ENCODE assay signal across 10 cellular contexts in the genomic region with DNA sequence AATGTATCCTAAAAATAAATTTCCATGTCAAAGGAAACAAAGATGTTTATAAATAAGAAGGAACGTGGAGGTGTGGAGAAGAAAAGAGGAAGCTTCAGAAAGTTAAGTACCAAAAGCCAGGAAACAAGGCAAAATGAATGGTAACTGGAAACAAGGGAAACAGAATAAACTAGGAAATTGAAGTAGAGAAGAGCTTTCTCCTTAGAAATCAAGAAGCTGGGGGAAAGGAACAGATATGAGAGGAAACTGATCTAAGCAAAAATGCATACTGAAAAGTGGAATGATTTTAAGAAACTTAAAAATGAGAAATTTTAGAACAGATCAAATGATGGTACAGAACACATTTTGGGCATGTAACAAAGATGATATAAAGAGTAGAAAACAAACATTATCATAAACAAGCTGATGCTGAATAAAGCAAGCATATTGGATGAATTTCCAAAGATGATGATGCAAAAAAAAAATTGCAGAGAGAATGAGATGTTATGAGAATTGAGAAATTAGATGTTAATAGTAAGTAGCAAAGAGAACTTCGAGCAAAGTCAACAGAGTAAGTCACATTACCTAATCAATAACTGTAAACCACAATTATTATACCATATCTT. TPM values are rescaled to one million over a fixed set of nuclear protein-coding genes. Genes with fewer than 3 reads are reported as not detected.
DNase-seq lines count a peak whose midpoint lies in the region; ATAC-seq, FAIRE-seq and TF ChIP-seq lines count a peak whose summit lies in the region.
"Had no signal": no experiment of that assay in that cellular context is flagged by ENCODE, and none has a peak within 500 bp of the region (broad histone marks: within the 10 kb centered on the region; RNA-seq: fewer than 3 reads in every experiment).

No MANE protein-coding gene starts in this region.

- H3K9me3 ChIP-seq in AG04450 (ENCODE audit: control insufficient read depth, insufficient read depth, low read length) (no peaks in the 10 kb centered on the region; the same call in 1 of the 2 replicates), HEK293 (ENCODE audit: control insufficient read depth, insufficient read depth, low read depth, low read length) (no peaks in the 10 kb centered on the region), GM12878 (replicated peaks; ENCODE audit: control insufficient read depth, insufficient read depth, low read length) (peaks cover 5% of the 10 kb centered on the region; the same call in 2 of the 3 replicates), muscle layer of duodenum (ENCODE audit: control insufficient read depth in 1 of 2, low read length in 2 of 2) (no peaks in the 10 kb centered on the region)

- TF ChIP-seq RAD21 in GM12878 (IDR thresholded peaks at IDR 0.05; ENCODE audit: insufficient read depth, low read depth, low read length), result no peak

- peaks cover 58% of the 10 kb centered on the region for H3K79me2 ChIP-seq in GM12878 (ENCODE audit: control insufficient read depth, insufficient read depth, low read length)

- no peaks in the 10 kb centered on the region for H4K20me1 ChIP-seq in GM12878 (ENCODE audit: control insufficient read depth, insufficient read depth)

- RAD21 ChIA-PET in GM12878 (lab: Charles Lee; ENCODE audit: unreplicated experiment), result interaction anchor here (1.5 to 2.6 kb wide), 2 partner anchors 112 to 248 kb away, joined by 3 to 25 read pairs; no protein-coding TSS in a partner anchor

- BruUV-seq in GM12878 (replicated peaks; lab: Mats Ljungman, UMichigan), result no TSS peak

- H3K4me1 ChIP-seq in HEK293 (ENCODE audit: control insufficient read depth, insufficient read depth, low read length), result no peaks in the 10 kb centered on the region
- H3K4me1 ChIP-seq in GM12878 (ENCODE audit: control insufficient read depth, insufficient read depth, low read length), result no peaks in the 10 kb centered on the region
- peaks cover 6 to 10% of the 10 kb centered on the region in 2 donors for H3K4me1 ChIP-seq in muscle layer of duodenum (ENCODE audit: control insufficient read depth in 1 of 2, insufficient read depth in 2 of 2, low read length in 2 of 2)

- 33% methylated on average over 2 of the region's 2 CpGs for WGBS in GM12878 (ENCODE audit: insufficient coverage, insufficient replicate concordance, low lambda C conversion rate, missing lambda C conversion rate)

- FAIRE-seq in GM12878 (lab: Jason Lieb, UNC), result no peak

- H3K27ac ChIP-seq in AG04450 (ENCODE audit: low read depth, low read length) (no peak overlapping the region), HEK293 (ENCODE audit: extremely low read depth, low read depth, low read length) (no peak overlapping the region), GM12878 (ENCODE audit: control insufficient read depth, insufficient read depth) (no peak overlapping the region; the same call in 1 of the 2 replicates), muscle layer of duodenum (ENCODE audit: low read length) (no peak overlapping the region)

- in situ Hi-C loops in GM12878 (cut with MboI), result loop anchor here (25.0 kb wide), 1 partner anchor 1561 kb away; a partner anchor contains a TSS

- no peak overlapping the region; the same call in none of the 2 replicates for H3K9ac ChIP-seq in GM12878 (ENCODE audit: control insufficient read depth, insufficient read depth, low read length)

- TF ChIP-seq POLR2A in GM12878 (IDR thresholded peaks at IDR 0.05; ENCODE audit: low read depth, low read length), result no peak

- H2AFZ ChIP-seq in GM12878 (ENCODE audit: control insufficient read depth, low read depth, low read length), result no peak overlapping the region

- SMC1A ChIA-PET in GM12878 (lab: Charles Lee; ENCODE audit: uncharacterized antibody, unreplicated experiment), result interaction anchor here (0.6 to 1.6 kb wide), 14 partner anchors 20 to 174 kb away, joined by 3 to 10 read pairs (median 4); no protein-coding TSS in a partner anchor

- peak overlapping the region; percentile 92; the same call in 1 of the 2 replicates for H3K4me2 ChIP-seq in GM12878 (ENCODE audit: control insufficient read depth, insufficient read depth)

- intact Hi-C loops in GM12878 (cut with micrococcal nuclease; ENCODE audit: unreplicated experiment), result loop anchor here (5.0 kb wide), 3 partner anchors 111 to 246 kb away; a partner anchor contains a TSS

- no peak for TF ChIP-seq EP300 in GM12878 (IDR thresholded peaks at IDR 0.05; ENCODE audit: borderline replicate concordance in 1 of 2, control insufficient read depth in 1 of 2, low read depth in 2 of 2, low read length in 2 of 2)

- H3K36me3 ChIP-seq in HEK293 (ENCODE audit: control insufficient read depth in 2 of 2, insufficient read depth in 1 of 2, low read length in 2 of 2) (peaks cover 0 to 3% of the 10 kb centered on the region in 2 experiments; a peak in 1 of 3 replicates), GM12878 (ENCODE audit: control insufficient read depth in 2 of 2, insufficient read depth in 2 of 2, low read length in 1 of 2) (no peaks in the 10 kb centered on the region), muscle layer of duodenum (ENCODE audit: control insufficient read depth in 1 of 2, insufficient read depth in 2 of 2, low read length in 2 of 2) (no peaks in the 10 kb centered on the region)

- no peaks in the 10 kb centered on the region for H3K27me3 ChIP-seq in AG04450 (ENCODE audit: control insufficient read depth, insufficient read depth, low read length)
- H3K27me3 ChIP-seq in GM12878 (replicated peaks in 1 of 2; ENCODE audit: control insufficient read depth in 2 of 2, insufficient read depth in 2 of 2, low read length in 1 of 2), result no peaks in the 10 kb centered on the region
- H3K27me3 ChIP-seq in muscle layer of duodenum (ENCODE audit: low read depth, low read length), result no peaks in the 10 kb centered on the region

- peak overlapping the region; percentile 87; the same call in 1 of the 2 replicates for H3K4me3 ChIP-seq in AG04450 (ENCODE audit: low read depth, low read length)
- H3K4me3 ChIP-seq in HEK293 (ENCODE audit: low read depth, low read length), result peak overlapping the region; percentile 87; the same call in 1 of the 2 replicates
- peak overlapping the region; percentile 61 for H3K4me3 ChIP-seq in GM12878
- H3K4me3 ChIP-seq in muscle layer of duodenum (ENCODE audit: low read depth in 1 of 2, low read length in 2 of 2), result peak overlapping the region; percentile 1 to 7

- no peak for TF ChIP-seq CTCF in AG04450 (IDR thresholded peaks at IDR 0.05; ENCODE audit: low read depth, low read length)
- no peak for TF ChIP-seq CTCF in HEK293 (tag by site-specific recombination; IDR thresholded peaks at IDR 0.05)
- no peak for TF ChIP-seq CTCF in GM12878 (IDR thresholded peaks at IDR 0.05 in 2 of 3, conservative IDR thresholded peaks at IDR 0.05 in 1 of 3; ENCODE audit: control insufficient read depth in 2 of 3, extremely low read depth in 1 of 3, insufficient read depth in 1 of 3, low read depth in 3 of 3, low read length in 3 of 3)

- no peak for ATAC-seq in GM12878
- no peak for ATAC-seq in HG03342 (IDR thresholded peaks at IDR 0.05; ENCODE audit: unreplicated experiment)
- no peak for ATAC-seq in GM19328 (IDR thresholded peaks at IDR 0.05; ENCODE audit: unreplicated experiment)
- ATAC-seq: activated T-cell treated with anti-CD3 and anti-CD28 coated beads, Interleukin-2, amount 50 U/mL, for 4 hours had no signal

- DNase-seq in AG04450 (ENCODE audit: low read depth, low spot score) (no peak), GM12878 (ENCODE audit: low read depth, low spot score) (no peak), T-helper 2 cell (no peak)
- no peak for DNase-seq in activated CD4-positive, CD25-positive, alpha-beta regulatory T cell treated with anti-CD3 and anti-CD28 coated beads, Interleukin-2, amount 50 U/mL, for 72 hours
- DNase-seq: activated T-cell treated with anti-CD3 and anti-CD28 coated beads, Interleukin-2, amount 50 U/mL, for 4 hours; stimulated activated CD4-positive, alpha-beta T cell treated with anti-CD3 and anti-CD28 coated beads, Interleukin-2, amount 100 ng/mL, for 24 hours had no signal

- CTCF ChIA-PET in AG04450 (lab: Charles Lee), result interaction anchor here (1.1 to 5.2 kb wide), 4 partner anchors 33 to 196 kb away, joined by 3 to 40 read pairs (median 4); no protein-coding TSS in a partner anchor
- CTCF ChIA-PET in HEK293 (lab: Yijun Ruan, JAX), result interaction anchor here (0.6 to 1.6 kb wide), 5 partner anchors 9 to 150 kb away, joined by 3 to 6 read pairs (median 6); a partner anchor contains a TSS
- CTCF ChIA-PET in GM12878 (lab: Yijun Ruan, JAX), result interaction anchor here (0.8 to 3.3 kb wide), 7 partner anchors 20 to 247 kb away, joined by 3 to 23 read pairs (median 4); a partner anchor contains a TSS

- POLR2A ChIA-PET in AG04450 (lab: Yijun Ruan, JAX), result no interaction called here
- POLR2A ChIA-PET in HEK293 (lab: Yijun Ruan, JAX), result interaction anchor here (1.3 kb wide), 1 partner anchor 111 kb away, joined by 7 read pairs; no protein-coding TSS in a partner anchor
- POLR2A ChIA-PET in GM12878 (lab: Charles Lee), result interaction anchor here (0.8 to 1.5 kb wide), 6 partner anchors 8 to 120 kb away, joined by 3 read pairs; no protein-coding TSS in a partner anchor

TF ChIP-seq in HEK293, 187 proteins besides CTCF, POLR2A, EP300 and RAD21 (continues in another document):
- TF ChIP-seq PRDM1 (tag by site-specific recombination; IDR thresholded peaks at IDR 0.05), result peak; percentile 96
- 0 out of 2 replicates have a peak, but pooled peaks have one; percentile 11 for TF ChIP-seq ZNF558 (tag by site-specific recombination; IDR thresholded peaks at IDR 0.05)

RNA-seq across cellular contexts. Expression of a gene that starts 1.9 kb away (rescaled TPM):
- polyA plus RNA-seq in AG04450 (2011; rRNA removed), result 15.0 and 19.3 TPM in 2 replicates
- 48.5 and 63.6 TPM in 2 replicates for polyA minus RNA-seq in AG04450 (2011; rRNA and poly(A)+ RNA removed)
- total RNA-seq in GM12878 (2013; cell fraction: nucleolus; rRNA removed), result 160 and 161 TPM in 2 replicates
- total RNA-seq in GM12878 (2014; rRNA removed), result 10.8 and 11.8 TPM in 2 replicates
- total RNA-seq in GM12878 (2014; rRNA removed; fragmentation: Illumina TruSeq; extraction: Trizol), result 20.7 TPM in 2 replicates
- total RNA-seq in GM12878 (2021), result 20.2 and 22.1 TPM in 2 replicates
- 5.5 TPM for polyA plus RNA-seq in GM12878 (2011; ENCODE audit: low read depth)
- 31.0 and 37.2 TPM in 2 replicates for polyA plus RNA-seq in GM12878 (2011; rRNA removed)
- 13.8 and 17.2 TPM in 2 replicates for polyA plus RNA-seq in GM12878 (2011; cell fraction: cytosol; rRNA removed)
- 22.8 and 25.5 TPM in 2 replicates for polyA plus RNA-seq in GM12878 (2011; cell fraction: nucleus; rRNA removed)
- polyA plus RNA-seq in GM12878 (2012), result 8.9 and 10.4 TPM in 2 replicates
- 12.6 and 12.8 TPM in 2 replicates for polyA plus RNA-seq in GM12878 (2014; fragmentation: Illumina TruSeq; extraction: Trizol)
- 1 to 10 TPM; 2.6 to 4.0 TPM for polyA plus RNA-seq in GM12878 (2014; fragmentation: Nextera tagmentation; extraction: Ambion mirVana)
- polyA plus RNA-seq in GM12878 (2014; rRNA removed), result 6.8 and 10.2 TPM in 2 replicates
- polyA plus RNA-seq in GM12878 (2016; fragmentation: Nextera tagmentation; extraction: Ambion mirVana), result 10 to 100 TPM in 1 of 2 experiments, 1 to 10 TPM in 1; 7.9 to 10.4 TPM
- 74.6 and 101 TPM in 2 replicates for polyA minus RNA-seq in GM12878 (2011; rRNA and poly(A)+ RNA removed)
- polyA minus RNA-seq in GM12878 (2011; cell fraction: cytosol; rRNA and poly(A)+ RNA removed), result 21.1 and 27.3 TPM in 2 replicates
- polyA minus RNA-seq in GM12878 (2011; cell fraction: nucleus; rRNA and poly(A)+ RNA removed), result 42.2 and 84.2 TPM in 2 replicates

Comparison
In these comparisons a context has a peak if more than half of its experiments do, and no peak if none do; other contexts are left out.
1. H3K4me3 ChIP-seq: peak in every context shown above with its lines; median percentile 87 in AG04450; 87 in HEK293; 61 in GM12878; 4 in muscle layer of duodenum.